8 cellular contexts compared by ENCODE assay signal in the genomic region with DNA sequence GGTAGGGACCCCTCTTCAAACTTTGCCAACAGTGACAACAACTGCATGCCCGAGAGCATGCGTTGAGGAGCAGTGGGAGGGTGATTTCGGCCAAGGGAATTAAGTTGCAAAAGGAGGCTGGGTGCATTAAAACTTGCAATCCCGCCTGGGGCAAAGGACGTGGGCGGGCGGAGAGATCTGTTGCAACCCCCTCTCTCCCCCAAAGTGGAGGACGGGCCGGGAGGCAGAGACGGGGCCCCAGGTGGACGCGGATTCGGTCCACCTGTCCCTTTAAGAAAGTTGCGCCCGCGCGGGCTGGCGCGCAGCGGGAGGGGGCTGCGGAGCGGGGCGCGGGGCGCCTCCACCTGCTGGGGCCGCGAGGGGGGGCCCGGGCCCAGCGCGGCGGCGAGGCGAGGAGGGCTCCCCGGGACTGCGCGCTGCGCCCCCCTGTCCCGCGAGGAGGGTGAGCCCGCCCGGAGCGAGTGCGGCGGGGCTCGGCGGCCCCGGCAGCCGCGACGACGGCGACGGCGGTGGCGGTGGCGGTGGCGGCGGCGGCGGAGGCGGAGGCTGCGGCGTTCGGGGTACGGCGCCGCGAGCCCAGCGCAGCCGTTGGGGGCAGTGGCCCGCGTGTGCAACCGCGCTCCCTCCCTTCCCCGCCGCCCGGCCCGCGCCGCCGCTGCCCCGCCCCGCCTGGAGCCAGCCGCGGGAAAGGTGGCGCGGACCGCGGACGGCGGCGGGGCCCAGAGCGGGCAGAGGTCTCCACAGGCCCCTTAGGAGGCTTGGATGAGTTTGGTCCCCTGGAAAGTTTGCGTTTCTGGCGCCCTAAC. TPM values are rescaled to one million over a fixed set of nuclear protein-coding genes. Genes with fewer than 3 reads are reported as not detected.
DNase-seq lines count a peak whose midpoint lies in the region; ATAC-seq, FAIRE-seq and TF ChIP-seq lines count a peak whose summit lies in the region.

No MANE protein-coding gene starts in this region.

- no peak overlapping the region for H3K27ac ChIP-seq in CD4-positive, alpha-beta memory T cell (ENCODE audit: low read depth, low read length)
- no peak overlapping the region for H3K27ac ChIP-seq in astrocyte (ENCODE audit: low read depth, low read length)
- no peak overlapping the region for H3K27ac ChIP-seq in lower lobe of right lung
- H3K27ac ChIP-seq in urinary bladder (ENCODE audit: low read depth) = no peak overlapping the region

- H3K27me3 Mint-ChIP-seq in CD4-positive, alpha-beta memory T cell = peaks cover 48 to 49% of the 10 kb centered on the region in 2 donors
- peaks cover 81% of the 10 kb centered on the region for H3K27me3 Mint-ChIP-seq in astrocyte (ENCODE audit: low read depth, unreplicated experiment)

- H3K9ac ChIP-seq in astrocyte (ENCODE audit: low read length) = no peak overlapping the region

- 1% methylated on average over 94 of the region's 95 CpGs for WGBS in urinary bladder

- peak overlapping the region; percentile 77 for H3K4me2 ChIP-seq in astrocyte (ENCODE audit: low read length)

- intact Hi-C loops in CD4-positive, alpha-beta memory T cell (cut with micrococcal nuclease) = no loop called here
- intact Hi-C loops in lower lobe of right lung (cut with DNase I) = no loop called here

- peak overlapping the region; percentile 69 to 88 (median 86) for H3K4me3 Mint-ChIP-seq in CD4-positive, alpha-beta memory T cell
- peak overlapping the region; percentile 86 for H3K4me3 Mint-ChIP-seq in astrocyte (ENCODE audit: unreplicated experiment)

- no peaks in the 10 kb centered on the region for H3K9me3 ChIP-seq in CD4-positive, alpha-beta memory T cell (ENCODE audit: control insufficient read depth in 1 of 2, low read length in 2 of 2)
- H3K9me3 ChIP-seq in astrocyte (ENCODE audit: insufficient read depth, low read depth, low read length) = no peaks in the 10 kb centered on the region
- no peaks in the 10 kb centered on the region for H3K9me3 ChIP-seq in lower lobe of right lung

- ATAC-seq in lower lobe of right lung (peak; percentile 39 to 50), HG03342 (IDR thresholded peaks at IDR 0.05; ENCODE audit: unreplicated experiment) (no peak)

- no peak overlapping the region for H3K27ac Mint-ChIP-seq in CD4-positive, alpha-beta memory T cell
- no peak overlapping the region for H3K27ac Mint-ChIP-seq in astrocyte (ENCODE audit: unreplicated experiment)

- no peaks in the 10 kb centered on the region for H3K36me3 ChIP-seq in CD4-positive, alpha-beta memory T cell (ENCODE audit: insufficient read depth, low read length)
- H3K36me3 ChIP-seq in astrocyte (ENCODE audit: insufficient read depth, low read length) (no peaks in the 10 kb centered on the region), lower lobe of right lung (no peaks in the 10 kb centered on the region), urinary bladder (ENCODE audit: insufficient read depth) (no peaks in the 10 kb centered on the region)

- no peaks in the 10 kb centered on the region for H3K79me2 ChIP-seq in astrocyte (ENCODE audit: insufficient read depth, low read length)

- POLR2A ChIA-PET in CD4-positive, alpha-beta memory T cell (lab: Charles Lee; ENCODE audit: partially characterized antibody) = no interaction called here

- H3K9me3 Mint-ChIP-seq in CD4-positive, alpha-beta memory T cell = peaks cover 0 to 2% (median 0%) of the 10 kb centered on the region in 8 donors
- no peaks in the 10 kb centered on the region for H3K9me3 Mint-ChIP-seq in astrocyte (ENCODE audit: unreplicated experiment)

- no peaks in the 10 kb centered on the region for H3K36me3 Mint-ChIP-seq in CD4-positive, alpha-beta memory T cell
- no peaks in the 10 kb centered on the region for H3K36me3 Mint-ChIP-seq in astrocyte (ENCODE audit: low read depth, unreplicated experiment)

- CTCF ChIA-PET in CD4-positive, alpha-beta memory T cell (lab: Charles Lee; ENCODE audit: partially characterized antibody) = no interaction called here

- TF ChIP-seq CTCF in astrocyte (IDR thresholded peaks at IDR 0.05; ENCODE audit: insufficient read depth, low read depth, low read length) (no peak), lower lobe of right lung (IDR thresholded peaks at IDR 0.05) (no peak)

- H4K20me1 ChIP-seq in astrocyte (ENCODE audit: insufficient read depth, low read length) = no peaks in the 10 kb centered on the region

- H3K27me3 ChIP-seq in CD4-positive, alpha-beta memory T cell (ENCODE audit: insufficient read depth, low read length) = peaks cover 19% of the 10 kb centered on the region
- H3K27me3 ChIP-seq in astrocyte (ENCODE audit: insufficient read depth, low read length) (peaks cover 64% of the 10 kb centered on the region), lower lobe of right lung (ENCODE audit: low read depth) (peaks cover 71% of the 10 kb centered on the region)

- peak in 2 of 5 donors; percentile 1 to 7 for DNase-seq in CD4-positive, alpha-beta memory T cell
- DNase-seq in Jurkat, Clone E6-1 (ENCODE audit: low read depth, low spot score) = no peak
- no peak for DNase-seq in astrocyte (ENCODE audit: low read depth)
- DNase-seq in lower lobe of right lung = no peak
- DNase-seq in NCI-H1694 (lab: John Stamatoyannopoulos, UW) = no peak
- no peak for DNase-seq in HPDE6-E6E7 (ENCODE audit: extremely low spot score)

- H3K4me1 ChIP-seq in CD4-positive, alpha-beta memory T cell (ENCODE audit: insufficient read depth, low read length) = peaks cover 9% of the 10 kb centered on the region
- H3K4me1 ChIP-seq in astrocyte (ENCODE audit: insufficient read depth, low read length) (peaks cover 3% of the 10 kb centered on the region), lower lobe of right lung (peaks cover 16% of the 10 kb centered on the region), urinary bladder (ENCODE audit: insufficient read depth) (no peaks in the 10 kb centered on the region)

- H3K4me3 ChIP-seq in CD4-positive, alpha-beta memory T cell (ENCODE audit: low read length in 2 of 2) = peak overlapping the region in 1 of 2 donors; percentile 43
- H3K4me3 ChIP-seq in Jurkat, Clone E6-1 (ENCODE audit: low read length) = peak overlapping the region; percentile 40
- H3K4me3 ChIP-seq in astrocyte (ENCODE audit: insufficient read depth, low read depth, low read length) = no peak overlapping the region
- peak overlapping the region; percentile 47 for H3K4me3 ChIP-seq in lower lobe of right lung
- H3K4me3 ChIP-seq in urinary bladder (ENCODE audit: low read depth, low read length) = peak overlapping the region; percentile 56

- no peak for FAIRE-seq in astrocyte (lab: Jason Lieb, UNC)

- peak overlapping the region; percentile 66 for H2AFZ ChIP-seq in astrocyte (ENCODE audit: low read depth, low read length)

- peaks cover 5 to 14% (median 11%) of the 10 kb centered on the region in 4 donors for H3K4me1 Mint-ChIP-seq in CD4-positive, alpha-beta memory T cell
- no peaks in the 10 kb centered on the region for H3K4me1 Mint-ChIP-seq in astrocyte (ENCODE audit: low read depth, unreplicated experiment)

RNA-seq across cellular contexts. Expression of gene FOXN4, which starts 0.6 kb away (rescaled TPM):
- not detected for total RNA-seq in CD4-positive, alpha-beta memory T cell
- polyA plus RNA-seq in CD4-positive, alpha-beta memory T cell = not detected
- 0.91 TPM for polyA plus RNA-seq in Jurkat, Clone E6-1 (2012; ENCODE audit: insufficient read depth, insufficient read length)
- total RNA-seq in astrocyte = not detected in 2 replicates
- total RNA-seq in lower lobe of right lung = not detected
- total RNA-seq in urinary bladder = not detected
- not detected for polyA plus RNA-seq in urinary bladder

RNA-seq across cellular contexts. Expression of gene MYO1H, which starts 38.1 kb away (rescaled TPM):
- total RNA-seq in CD4-positive, alpha-beta memory T cell = not detected
- polyA plus RNA-seq in CD4-positive, alpha-beta memory T cell = not detected
- not detected for polyA plus RNA-seq in Jurkat, Clone E6-1 (2012; ENCODE audit: insufficient read depth, insufficient read length)
- not detected in 2 replicates for total RNA-seq in astrocyte
- 0.30 TPM for total RNA-seq in lower lobe of right lung
- total RNA-seq in urinary bladder = not detected
- polyA plus RNA-seq in urinary bladder = not detected
